ENCODE assay signal across 10 cellular contexts in the genomic region with DNA sequence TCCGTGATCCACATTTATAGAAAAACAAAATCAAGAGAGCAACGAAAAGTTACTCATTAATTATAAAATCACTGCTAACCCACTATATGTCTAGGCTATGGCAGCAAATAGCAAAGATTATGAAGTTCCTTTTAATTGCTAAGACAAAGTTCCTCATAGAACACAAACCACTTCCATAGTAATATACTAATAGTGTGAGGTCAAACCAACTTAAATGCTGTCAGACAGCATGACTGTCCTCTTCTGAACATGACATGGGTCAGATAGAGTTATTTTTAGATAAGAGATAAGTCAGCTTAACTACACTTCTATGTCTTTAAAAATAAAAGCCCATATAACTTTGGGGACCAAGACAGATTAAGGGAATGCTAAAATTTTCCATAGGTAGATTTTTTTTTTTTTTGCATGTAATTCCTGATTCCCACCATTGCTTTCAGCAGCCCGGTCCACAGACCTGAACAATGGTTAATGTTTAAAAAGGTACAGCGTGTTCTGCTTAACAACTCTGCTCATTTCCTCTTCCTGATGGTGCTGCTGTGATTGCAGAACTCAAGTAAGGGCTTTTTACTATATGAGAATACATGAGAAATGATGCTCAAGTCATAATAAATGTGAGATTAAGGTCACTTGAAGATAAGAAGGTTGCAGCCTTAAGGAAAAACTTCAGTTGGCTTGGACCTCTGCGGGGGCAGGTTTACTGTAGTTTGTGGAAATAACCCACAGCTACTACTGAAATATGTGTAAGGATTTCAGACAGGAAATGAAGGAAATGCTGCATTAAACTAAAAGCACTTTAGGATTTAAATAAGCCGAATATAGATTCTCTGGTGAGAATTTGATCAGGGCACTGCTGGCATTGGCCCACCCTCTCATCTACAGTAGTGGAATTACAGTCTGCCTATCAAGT. TPM values are rescaled to one million over a fixed set of nuclear protein-coding genes. Genes with fewer than 3 reads are reported as not detected.
A peak's percentile ranks its signal among the peaks of the same experiment; 100 is the strongest.
DNase-seq lines count a peak whose midpoint lies in the region; ATAC-seq, FAIRE-seq and TF ChIP-seq lines count a peak whose summit lies in the region.
"Had no signal": no experiment of that assay in that cellular context is flagged by ENCODE, and none has a peak within 500 bp of the region (broad histone marks: within the 10 kb centered on the region; RNA-seq: fewer than 3 reads in every experiment).

No MANE protein-coding gene starts in this region.

- H3K36me3 Mint-ChIP-seq in activated naive CD4-positive, alpha-beta T cell treated with anti-CD3 and anti-CD28 coated beads, Interleukin-2, amount 50 U/mL, for 72 hours, result peaks cover 0 to 8% of the 10 kb centered on the region in 2 donors
- no peaks in the 10 kb centered on the region for H3K36me3 Mint-ChIP-seq in activated naive CD4-positive, alpha-beta T cell treated with anti-CD3 and anti-CD28 coated beads, Interleukin-2, amount 10 ng/mL, durations not matched to agents 7 days and 5 days

- TF ChIP-seq EP300 in stomach (IDR thresholded peaks at IDR 0.05), result no peak

- CTCF ChIA-PET in activated naive CD4-positive, alpha-beta T cell treated with anti-CD3 and anti-CD28 coated beads, Interleukin-2, amount 10 ng/mL, durations not matched to agents 7 days and 5 days (lab: Charles Lee), result interaction anchor here (0.7 to 1.4 kb wide), 3 partner anchors 14 to 369 kb away, joined by 3 to 4 read pairs (median 3); no protein-coding TSS in a partner anchor
- CTCF ChIA-PET in PC-9 (lab: Charles Lee), result no interaction called here

- H3K9me3 ChIP-seq in PC-9 (ENCODE audit: insufficient read depth, low read depth) (peaks cover 5% of the 10 kb centered on the region; the same call in 1 of the 2 replicates), stomach (no peaks in the 10 kb centered on the region)

- H3K27me3 ChIP-seq in PC-9 (ENCODE audit: insufficient read depth, low read depth) (no peaks in the 10 kb centered on the region), stomach (no peaks in the 10 kb centered on the region)

- H3K4me3 ChIP-seq in PC-9 (no peak overlapping the region), stomach (no peak overlapping the region)

- no peaks in the 10 kb centered on the region for H3K9me3 Mint-ChIP-seq in activated naive CD4-positive, alpha-beta T cell treated with anti-CD3 and anti-CD28 coated beads, Interleukin-2, amount 50 U/mL, for 72 hours
- no peaks in the 10 kb centered on the region for H3K9me3 Mint-ChIP-seq in activated naive CD4-positive, alpha-beta T cell treated with anti-CD3 and anti-CD28 coated beads, Interleukin-2, amount 10 ng/mL, durations not matched to agents 7 days and 5 days
- H3K9me3 Mint-ChIP-seq: CD8-positive, alpha-beta memory T cell; central memory CD8-positive, alpha-beta T cell had no signal

- H3K4me1 ChIP-seq in PC-9 (replicated peaks; ENCODE audit: insufficient read depth), result peaks cover 50% of the 10 kb centered on the region
- peaks cover 8 to 37% (median 29%) of the 10 kb centered on the region in 4 donors for H3K4me1 ChIP-seq in stomach

- H3K27ac Mint-ChIP-seq in activated naive CD4-positive, alpha-beta T cell treated with anti-CD3 and anti-CD28 coated beads, Interleukin-2, amount 50 U/mL, for 72 hours, result peak overlapping the region; percentile 8 to 26
- no peak overlapping the region for H3K27ac Mint-ChIP-seq in activated naive CD4-positive, alpha-beta T cell treated with anti-CD3 and anti-CD28 coated beads, Interleukin-2, amount 10 ng/mL, durations not matched to agents 7 days and 5 days
- H3K27ac Mint-ChIP-seq: CD8-positive, alpha-beta memory T cell had no signal

- no peaks in the 10 kb centered on the region for H3K9me2 ChIP-seq in PC-9 (ENCODE audit: insufficient read depth)

- WGBS in stomach, 5 donors, result 39 to 51% (median 46%) methylated on average over 6 of the region's 6 CpGs

- no peak for DNase-seq in activated naive CD4-positive, alpha-beta T cell treated with anti-CD3 and anti-CD28 coated beads, Interleukin-2, amount 50 U/mL, for 72 hours (ENCODE audit: low spot score in 2 of 2)
- no peak for DNase-seq in activated naive CD4-positive, alpha-beta T cell treated with anti-CD3 and anti-CD28 coated beads, Interleukin-2, amount 10 ng/mL, durations not matched to agents 7 days and 5 days
- DNase-seq in PC-9 (no peak), stomach (no peak), NCI-H524 (lab: John Stamatoyannopoulos, UW) (no peak)
- DNase-seq in activated effector memory CD4-positive, alpha-beta T cell treated with Interleukin-2 at 50 U/mL for 16 hours, result no peak
- DNase-seq: CD8-positive, alpha-beta memory T cell had no signal

- no peaks in the 10 kb centered on the region for H3K27me3 Mint-ChIP-seq in activated naive CD4-positive, alpha-beta T cell treated with anti-CD3 and anti-CD28 coated beads, Interleukin-2, amount 10 ng/mL, durations not matched to agents 7 days and 5 days
- H3K27me3 Mint-ChIP-seq: CD8-positive, alpha-beta memory T cell; central memory CD8-positive, alpha-beta T cell had no signal

- H2AFZ ChIP-seq in PC-9, result no peak overlapping the region

- ATAC-seq in activated naive CD4-positive, alpha-beta T cell treated with anti-CD3 and anti-CD28 coated beads, Interleukin-2, amount 50 U/mL, for 72 hours, result peak; percentile 36 to 66
- no peak for ATAC-seq in GM21360 (IDR thresholded peaks at IDR 0.05; ENCODE audit: unreplicated experiment)

- no peaks in the 10 kb centered on the region for H3K36me3 ChIP-seq in PC-9 (ENCODE audit: low read depth)
- H3K36me3 ChIP-seq in stomach, result no peaks in the 10 kb centered on the region

- H3K27ac ChIP-seq in PC-9 (peak overlapping the region; percentile 51), stomach (peak overlapping the region in 4 of 5 donors; percentile 49 to 83 (median 54))

- TF ChIP-seq POLR2A in stomach (IDR thresholded peaks at IDR 0.05), result no peak

- peaks cover 24% of the 10 kb centered on the region for H3K4me1 Mint-ChIP-seq in activated naive CD4-positive, alpha-beta T cell treated with anti-CD3 and anti-CD28 coated beads, Interleukin-2, amount 10 ng/mL, durations not matched to agents 7 days and 5 days
- H3K4me1 Mint-ChIP-seq: central memory CD8-positive, alpha-beta T cell had no signal

- TF ChIP-seq CTCF in PC-9 (conservative IDR thresholded peaks at IDR 0.05) (no peak), stomach (IDR thresholded peaks at IDR 0.05) (no peak)

- H4K20me1 ChIP-seq in PC-9 (ENCODE audit: insufficient read depth), result no peaks in the 10 kb centered on the region

- H3K4me3 Mint-ChIP-seq in activated naive CD4-positive, alpha-beta T cell treated with anti-CD3 and anti-CD28 coated beads, Interleukin-2, amount 10 ng/mL, durations not matched to agents 7 days and 5 days, result no peak overlapping the region
- H3K4me3 Mint-ChIP-seq: CD8-positive, alpha-beta memory T cell; central memory CD8-positive, alpha-beta T cell had no signal

- H3K79me2 ChIP-seq in PC-9 (ENCODE audit: low read depth), result no peaks in the 10 kb centered on the region

- peaks cover 24% of the 10 kb centered on the region for H3F3A ChIP-seq in PC-9 (ENCODE audit: insufficient read depth, low read depth)

- POLR2A ChIA-PET in PC-9 (lab: Charles Lee; ENCODE audit: unreplicated experiment), result interaction anchor here (0.6 kb wide), 1 partner anchor 273 kb away, joined by 3 read pairs; no protein-coding TSS in a partner anchor

- FAIRE-seq in islet of Langerhans (lab: Jason Lieb, UNC), result peak; percentile 51

- intact Hi-C loops in PC-9 (cut with micrococcal nuclease; ENCODE audit: unreplicated experiment) (no loop called here), stomach (cut with DNase I; ENCODE audit: low total_unique reads) (no loop called here)

- BruUV-seq in PC-9 (replicated peaks; lab: Mats Ljungman, UMichigan), result no TSS peak

- H3K4me2 ChIP-seq in PC-9, result peak overlapping the region; percentile 8; the same call in 1 of the 2 replicates

RNA-seq across cellular contexts. Expression of gene DUSP6, which starts 37.7 kb away (rescaled TPM):
- total RNA-seq in activated naive CD4-positive, alpha-beta T cell treated with anti-CD3 and anti-CD28 coated beads, Interleukin-2, amount 50 U/mL, for 72 hours, result 10 to 100 TPM; 25.3 to 39.1 TPM
- total RNA-seq in PC-9 (2021) (14.1 and 18.3 TPM in 2 replicates), stomach (100 to 1,000 TPM in 1 of 5 donors, 10 to 100 TPM in 4; 27.5 to 105 (median 30.7) TPM)
- polyA plus RNA-seq in stomach, result 10 to 100 TPM; 11.3 to 16.5 (median 14.8) TPM
